In the genomic region with DNA sequence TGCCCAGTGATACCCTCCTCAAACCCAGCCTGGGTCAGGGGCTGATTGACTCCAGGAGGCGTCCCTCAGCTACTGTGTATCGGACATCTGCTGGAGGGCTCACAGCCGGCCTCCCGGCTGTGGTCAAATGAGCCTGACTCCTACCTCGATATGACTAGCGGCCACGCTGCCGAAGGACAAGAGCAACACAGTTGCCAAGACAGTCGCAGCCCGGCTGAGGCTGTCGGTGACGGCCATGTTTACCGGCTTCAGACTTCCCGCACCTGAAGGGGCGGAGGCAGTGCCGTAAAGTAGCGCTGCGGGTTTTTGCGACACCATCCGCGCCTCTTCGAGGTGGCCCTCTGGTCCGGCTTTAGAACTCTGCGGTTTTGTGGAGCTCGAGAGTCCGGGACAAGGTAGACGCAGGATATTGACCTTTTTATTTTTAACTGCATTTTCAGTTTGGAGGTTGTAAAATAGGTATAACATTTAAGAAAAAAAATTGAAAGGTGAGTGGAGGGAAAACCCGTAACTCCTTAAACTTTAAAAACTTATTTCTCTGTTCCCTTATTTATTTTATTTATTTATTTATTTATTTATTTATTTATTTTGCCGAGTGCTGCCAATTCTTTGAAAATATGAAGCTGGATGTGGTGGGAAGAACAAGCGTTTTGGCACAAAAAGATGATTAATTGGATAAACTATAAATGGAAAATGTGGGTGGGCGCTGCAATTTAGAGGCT, we compare ENCODE assay signal across 8 cellular contexts. TPM values are rescaled to one million over a fixed set of nuclear protein-coding genes. Genes with fewer than 3 reads are reported as not detected.
DNase-seq lines count a peak whose midpoint lies in the region; ATAC-seq and TF ChIP-seq lines count a peak whose summit lies in the region.

Gene PIGK (minus strand): TSS at position 265 of the 722 bp plus-strand sequence. CDS start 28 bp downstream, at position 237.

- TF ChIP-seq CTCF in GM13976 (IDR thresholded peaks at IDR 0.05; ENCODE audit: borderline replicate concordance, control extremely low read depth, extremely low read depth, insufficient read depth, missing control alignments) (no peak), left ventricle myocardium inferior (IDR thresholded peaks at IDR 0.05; ENCODE audit: borderline replicate concordance) (no peak), progenitor cell of endocrine pancreas (IDR thresholded peaks at IDR 0.05; ENCODE audit: unreplicated experiment) (no peak)

- peak within 1 kb of the TSS; percentile 82 for H3K27ac ChIP-seq in left ventricle myocardium inferior (replicated peaks)

- peaks cover 25% of the 10 kb centered on the region for H3K4me1 Mint-ChIP-seq in T-helper 1 cell treated with Interleukin-12 subunit alpha and Interleukin-12 subunit beta and Interleukin-4 antibody, amounts not matched to agents 30 μg/mL and 1 μg/mL, for 36 hours (ENCODE audit: low read depth)
- peaks cover 16% of the 10 kb centered on the region for H3K4me1 Mint-ChIP-seq in progenitor cell of endocrine pancreas (ENCODE audit: low read depth)

- peak within 1 kb of the TSS; percentile 73 for H3K4me3 ChIP-seq in left ventricle myocardium inferior

- H3K4me3 Mint-ChIP-seq in T-helper 1 cell treated with Interleukin-12 subunit alpha and Interleukin-12 subunit beta and Interleukin-4 antibody, amounts not matched to agents 30 μg/mL and 1 μg/mL, for 36 hours: peak within 1 kb of the TSS; percentile 91
- peak within 1 kb of the TSS; percentile 96 for H3K4me3 Mint-ChIP-seq in progenitor cell of endocrine pancreas (ENCODE audit: low read depth)

- H3K36me3 Mint-ChIP-seq in T-helper 1 cell treated with Interleukin-12 subunit alpha and Interleukin-12 subunit beta and Interleukin-4 antibody, amounts not matched to agents 30 μg/mL and 1 μg/mL, for 36 hours (ENCODE audit: low read depth): peaks cover 17% of the 10 kb centered on the region
- H3K36me3 Mint-ChIP-seq in progenitor cell of endocrine pancreas (ENCODE audit: insufficient read depth): peaks cover 23% of the 10 kb centered on the region

- peak within 1 kb of the TSS; percentile 90 for H3K27ac Mint-ChIP-seq in T-helper 1 cell treated with Interleukin-12 subunit alpha and Interleukin-12 subunit beta and Interleukin-4 antibody, amounts not matched to agents 30 μg/mL and 1 μg/mL, for 36 hours
- peak within 1 kb of the TSS; percentile 96 for H3K27ac Mint-ChIP-seq in progenitor cell of endocrine pancreas

- no peaks in the 10 kb centered on the region for H3K27me3 Mint-ChIP-seq in T-helper 1 cell treated with Interleukin-12 subunit alpha and Interleukin-12 subunit beta and Interleukin-4 antibody, amounts not matched to agents 30 μg/mL and 1 μg/mL, for 36 hours (ENCODE audit: low read depth)
- H3K27me3 Mint-ChIP-seq in progenitor cell of endocrine pancreas: no peaks in the 10 kb centered on the region

- in situ Hi-C loops in GM13976 (cut with MboI; ENCODE audit: low sequenced_read_pairs, unreplicated experiment): no loop called here

- peak; percentile 95 for ATAC-seq in HG02852 (IDR thresholded peaks at IDR 0.05; ENCODE audit: unreplicated experiment)

- no peaks in the 10 kb centered on the region for H3K9me3 ChIP-seq in left ventricle myocardium inferior (replicated peaks)

- peaks cover 24% of the 10 kb centered on the region for H3K4me1 ChIP-seq in left ventricle myocardium inferior

- DNase-seq in GM13976 (ENCODE audit: low spot score) (peak; percentile 70), NCI-H146 (lab: John Stamatoyannopoulos, UW) (peak; percentile 91), amygdala (lab: John Stamatoyannopoulos, UW) (peak; percentile 23 to 89 (median 69)), left ventricle myocardium inferior (peak; percentile 88), progenitor cell of endocrine pancreas (ENCODE audit: low spot score, unreplicated experiment) (peak; percentile 84), ureter (ENCODE audit: low spot score) (peak; percentile 90)

- no peaks in the 10 kb centered on the region for H3K36me3 ChIP-seq in left ventricle myocardium inferior

- no peaks in the 10 kb centered on the region for H3K27me3 ChIP-seq in left ventricle myocardium inferior (ENCODE audit: low read depth)

- H3K9me3 Mint-ChIP-seq in T-helper 1 cell treated with Interleukin-12 subunit alpha and Interleukin-12 subunit beta and Interleukin-4 antibody, amounts not matched to agents 30 μg/mL and 1 μg/mL, for 36 hours: no peaks in the 10 kb centered on the region
- H3K9me3 Mint-ChIP-seq in progenitor cell of endocrine pancreas (ENCODE audit: low read depth): peaks cover 3% of the 10 kb centered on the region

- intact Hi-C loops in left ventricle myocardium inferior (cut with micrococcal nuclease): no loop called here

RNA-seq across cellular contexts. Expression of gene PIGK, which starts in this region (rescaled TPM):
- 31.1 TPM for total RNA-seq in left ventricle myocardium inferior
- total RNA-seq in progenitor cell of endocrine pancreas: 22.1 and 22.7 TPM in 2 replicates
- 29.5 TPM for total RNA-seq in ureter

Comparison
In these comparisons a context has a peak if more than half of its experiments do, and no peak if none do; other contexts are left out.
1. Peak in every context shown above with its lines: DNase-seq, ATAC-seq, H3K4me3 ChIP-seq and H3K27ac ChIP-seq.